In the genomic region with DNA sequence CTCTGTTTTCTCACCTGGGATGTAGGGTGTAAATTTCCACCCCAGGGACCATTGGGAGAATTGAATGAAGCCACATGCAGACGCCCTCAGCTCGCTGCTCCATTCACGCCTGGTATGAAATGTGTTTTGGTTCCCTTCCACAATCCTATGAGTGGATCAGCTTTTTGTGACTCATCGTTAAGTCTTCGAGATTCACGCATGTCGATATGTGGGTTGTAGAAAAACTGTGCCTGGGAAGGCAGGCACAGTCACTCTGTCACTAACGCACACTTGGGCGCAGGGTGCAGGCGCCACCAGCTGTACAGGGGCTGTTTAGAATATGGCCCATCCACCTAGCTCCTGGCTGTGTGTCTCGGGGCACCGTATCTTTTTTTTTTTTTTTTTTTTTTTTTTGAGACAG, we compare ENCODE assay signal across 2 cellular contexts.
TF ChIP-seq lines count a peak whose summit lies in the region.

No MANE protein-coding gene starts in this region.

TF ChIP-seq in SK-N-SH, 30 proteins besides CTCF, POLR2A, EP300 and RAD21:
- TF ChIP-seq USF2 (IDR thresholded peaks at IDR 0.05; ENCODE audit: borderline replicate concordance, low read depth, low read length) = no peak
- TF ChIP-seq, protein P1, sequence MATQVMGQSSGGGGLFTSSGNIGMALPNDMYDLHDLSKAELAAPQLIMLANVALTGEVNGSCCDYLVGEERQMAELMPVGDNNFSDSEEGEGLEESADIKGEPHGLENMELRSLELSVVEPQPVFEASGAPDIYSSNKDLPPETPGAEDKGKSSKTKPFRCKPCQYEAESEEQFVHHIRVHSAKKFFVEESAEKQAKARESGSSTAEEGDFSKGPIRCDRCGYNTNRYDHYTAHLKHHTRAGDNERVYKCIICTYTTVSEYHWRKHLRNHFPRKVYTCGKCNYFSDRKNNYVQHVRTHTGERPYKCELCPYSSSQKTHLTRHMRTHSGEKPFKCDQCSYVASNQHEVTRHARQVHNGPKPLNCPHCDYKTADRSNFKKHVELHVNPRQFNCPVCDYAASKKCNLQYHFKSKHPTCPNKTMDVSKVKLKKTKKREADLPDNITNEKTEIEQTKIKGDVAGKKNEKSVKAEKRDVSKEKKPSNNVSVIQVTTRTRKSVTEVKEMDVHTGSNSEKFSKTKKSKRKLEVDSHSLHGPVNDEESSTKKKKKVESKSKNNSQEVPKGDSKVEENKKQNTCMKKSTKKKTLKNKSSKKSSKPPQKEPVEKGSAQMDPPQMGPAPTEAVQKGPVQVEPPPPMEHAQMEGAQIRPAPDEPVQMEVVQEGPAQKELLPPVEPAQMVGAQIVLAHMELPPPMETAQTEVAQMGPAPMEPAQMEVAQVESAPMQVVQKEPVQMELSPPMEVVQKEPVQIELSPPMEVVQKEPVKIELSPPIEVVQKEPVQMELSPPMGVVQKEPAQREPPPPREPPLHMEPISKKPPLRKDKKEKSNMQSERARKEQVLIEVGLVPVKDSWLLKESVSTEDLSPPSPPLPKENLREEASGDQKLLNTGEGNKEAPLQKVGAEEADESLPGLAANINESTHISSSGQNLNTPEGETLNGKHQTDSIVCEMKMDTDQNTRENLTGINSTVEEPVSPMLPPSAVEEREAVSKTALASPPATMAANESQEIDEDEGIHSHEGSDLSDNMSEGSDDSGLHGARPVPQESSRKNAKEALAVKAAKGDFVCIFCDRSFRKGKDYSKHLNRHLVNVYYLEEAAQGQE (IDR thresholded peaks at IDR 0.05; ENCODE audit: low read depth, low read length) = no peak
- TF ChIP-seq TAF1 (IDR thresholded peaks at IDR 0.05; ENCODE audit: borderline replicate concordance, low read depth, low read length) = no peak
- no peak for TF ChIP-seq SIN3A (IDR thresholded peaks at IDR 0.05; ENCODE audit: borderline replicate concordance, low read depth, low read length)
- TF ChIP-seq NRF1 (IDR thresholded peaks at IDR 0.05; ENCODE audit: low read depth, low read length) = no peak
- no peak for TF ChIP-seq ZBTB33 (IDR thresholded peaks at IDR 0.05; ENCODE audit: borderline replicate concordance, low read depth)
- TF ChIP-seq YY1 (IDR thresholded peaks at IDR 0.05; ENCODE audit: low read depth) = no peak

TF ChIP-seq in SK-N-SH treated with all-trans-retinoic acid at 6 μM for 48 hours, 23 proteins besides CTCF, POLR2A, EP300 and RAD21:
- TF ChIP-seq ZNF70 (CRISPR knock-in tag; IDR thresholded peaks at IDR 0.05) (no peak), CSDC2 (CRISPR knock-in tag; IDR thresholded peaks at IDR 0.05) (no peak), TSHZ2 (CRISPR knock-in tag; IDR thresholded peaks at IDR 0.05) (no peak), CREB5 (CRISPR knock-in tag; IDR thresholded peaks at IDR 0.05; ENCODE audit: low read depth) (no peak), POU6F1 (CRISPR knock-in tag; IDR thresholded peaks at IDR 0.05; ENCODE audit: borderline replicate concordance, low read depth) (no peak), ZFP3 (CRISPR knock-in tag; IDR thresholded peaks at IDR 0.05) (no peak), ESRRG (CRISPR knock-in tag; IDR thresholded peaks at IDR 0.05) (no peak), TOX (CRISPR knock-in tag; IDR thresholded peaks at IDR 0.05; ENCODE audit: borderline replicate concordance) (no peak)
